14 cellular contexts compared by ENCODE assay signal in genomic region chr11:126348806-126349582, GRCh38. TPM values are rescaled to one million over a fixed set of nuclear protein-coding genes. Genes with fewer than 3 reads are reported as not detected.
DNase-seq lines count a peak whose midpoint lies in the region; ATAC-seq, FAIRE-seq and TF ChIP-seq lines count a peak whose summit lies in the region.
"Had no signal": no experiment of that assay in that cellular context is flagged by ENCODE, and none has a peak within 500 bp of the region (broad histone marks: within the 10 kb centered on the region; RNA-seq: fewer than 3 reads in every experiment).

No MANE protein-coding gene starts in this region.

- H3K27me3 Mint-ChIP-seq in T-helper 1 cell treated with Interleukin-12 subunit alpha and Interleukin-12 subunit beta and Interleukin-4 antibody, amounts not matched to agents 30 μg/mL and 1 μg/mL, for 36 hours (ENCODE audit: low read depth), result no peaks in the 10 kb centered on the region
- H3K27me3 Mint-ChIP-seq: activated B cell treated with CpG ODN at 0.5 μM for 24 hours had no signal

- peaks cover 17% of the 10 kb centered on the region for H3K36me3 Mint-ChIP-seq in T-helper 1 cell treated with Interleukin-12 subunit alpha and Interleukin-12 subunit beta and Interleukin-4 antibody, amounts not matched to agents 30 μg/mL and 1 μg/mL, for 36 hours (ENCODE audit: low read depth)

- no peak for FAIRE-seq in frontal cortex (lab: Jason Lieb, UNC)
- FAIRE-seq: GM12891 had no signal

- H3K9me3 ChIP-seq in right lobe of liver (no peaks in the 10 kb centered on the region), thyroid gland (no peaks in the 10 kb centered on the region)

- ATAC-seq in right lobe of liver (peak in 2 of 4 donors; percentile 5 to 7), HG02884 (IDR thresholded peaks at IDR 0.05; ENCODE audit: unreplicated experiment) (no peak)

- intact Hi-C loops in right lobe of liver (cut with DNase I) (no loop called here), thyroid gland (cut with DNase I) (no loop called here)

- no peak overlapping the region for H3K4me3 ChIP-seq in choroid plexus epithelial cell (ENCODE audit: low read depth, low read length)
- no peak overlapping the region for H3K4me3 ChIP-seq in right lobe of liver
- no peak overlapping the region for H3K4me3 ChIP-seq in thyroid gland (replicated peaks in 1 of 3)

- TF ChIP-seq CTCF in choroid plexus epithelial cell (conservative IDR thresholded peaks at IDR 0.05; ENCODE audit: low read depth, low read length) (no peak), right lobe of liver (IDR thresholded peaks at IDR 0.05) (no peak), thyroid gland (IDR thresholded peaks at IDR 0.05) (no peak)

- peaks cover 0 to 18% (median 8%) of the 10 kb centered on the region in 4 donors for H3K36me3 ChIP-seq in right lobe of liver
- peaks cover 0 to 5% of the 10 kb centered on the region in 2 donors for H3K36me3 ChIP-seq in thyroid gland

- no peaks in the 10 kb centered on the region for H3K4me1 ChIP-seq in right lobe of liver
- peaks cover 0 to 22% of the 10 kb centered on the region in 2 donors for H3K4me1 ChIP-seq in thyroid gland

- H3K27ac ChIP-seq in right lobe of liver, result peak overlapping the region in 1 of 3 donors; percentile 33
- peak overlapping the region in 2 of 3 donors; percentile 27 to 45 for H3K27ac ChIP-seq in thyroid gland

- H3K9me3 Mint-ChIP-seq in T-helper 1 cell treated with Interleukin-12 subunit alpha and Interleukin-12 subunit beta and Interleukin-4 antibody, amounts not matched to agents 30 μg/mL and 1 μg/mL, for 36 hours, result no peaks in the 10 kb centered on the region
- H3K9me3 Mint-ChIP-seq: activated B cell treated with CpG ODN at 0.5 μM for 24 hours, H9 had no signal

- TF ChIP-seq POLR2A in right lobe of liver (IDR thresholded peaks at IDR 0.05), result no peak
- no peak for TF ChIP-seq POLR2A in thyroid gland (IDR thresholded peaks at IDR 0.05)

- no peak for DNase-seq in T-helper 1 cell
- peak; percentile 60 for DNase-seq in choroid plexus epithelial cell (ENCODE audit: low read depth)
- peak in 2 of 3 donors; percentile 9 to 45 for DNase-seq in right lobe of liver
- DNase-seq in thyroid gland, result no peak
- no peak for DNase-seq in activated gamma-delta T cell treated with Interleukin-2 at 50 U/mL for 16 hours
- no peak for DNase-seq in frontal cortex (ENCODE audit: low spot score in 2 of 2)
- DNase-seq: activated B cell treated with CpG ODN at 0.5 μM for 24 hours; H9; islet precursor cell; NCI-H526 treated with DMSO at 0.1 percent for 48 hours; stimulated activated CD4-positive, alpha-beta T cell treated with anti-CD3 and anti-CD28 coated beads, Interleukin-1b, Interleukin-23, amount 100 ng/mL, for 48 hours had no signal

- peak overlapping the region; percentile 43 for H3K27ac Mint-ChIP-seq in T-helper 1 cell treated with Interleukin-12 subunit alpha and Interleukin-12 subunit beta and Interleukin-4 antibody, amounts not matched to agents 30 μg/mL and 1 μg/mL, for 36 hours
- H3K27ac Mint-ChIP-seq: activated B cell treated with CpG ODN at 0.5 μM for 24 hours had no signal

- H3K27me3 ChIP-seq in right lobe of liver, result no peaks in the 10 kb centered on the region
- H3K27me3 ChIP-seq in thyroid gland, result no peaks in the 10 kb centered on the region

- peaks cover 39% of the 10 kb centered on the region for H3K4me1 Mint-ChIP-seq in T-helper 1 cell treated with Interleukin-12 subunit alpha and Interleukin-12 subunit beta and Interleukin-4 antibody, amounts not matched to agents 30 μg/mL and 1 μg/mL, for 36 hours (ENCODE audit: low read depth)
- H3K4me1 Mint-ChIP-seq: activated B cell treated with CpG ODN at 0.5 μM for 24 hours had no signal

- no peak overlapping the region for H3K4me3 Mint-ChIP-seq in T-helper 1 cell treated with Interleukin-12 subunit alpha and Interleukin-12 subunit beta and Interleukin-4 antibody, amounts not matched to agents 30 μg/mL and 1 μg/mL, for 36 hours
- H3K4me3 Mint-ChIP-seq: activated B cell treated with CpG ODN at 0.5 μM for 24 hours, H9 had no signal

- 81% methylated on average over 2 of the region's 8 CpGs for whole genome bisulfite sequencing in right lobe of liver (ENCODE audit: insufficient coverage, low coverage, low lambda C conversion rate, missing lambda C conversion rate)
- WGBS in thyroid gland, 2 donors, result 62 to 68% methylated on average over 8 of the region's 8 CpGs

RNA-seq across cellular contexts. Expression of gene ST3GAL4, which starts 6.5 kb away (rescaled TPM):
- total RNA-seq in right lobe of liver (10 to 100 TPM in 4 of 6 experiments, 1 to 10 TPM in 2; 7.0 to 25.6 (median 17.5) TPM), thyroid gland (10 to 100 TPM in 3 of 4 donors, 1 to 10 TPM in 1; 5.3 to 33.9 (median 26.4) TPM), frontal cortex (15.9 TPM)

RNA-seq across cellular contexts. Expression of gene DCPS, which starts 45.1 kb away (rescaled TPM):
- total RNA-seq in right lobe of liver (10 to 100 TPM; 12.6 to 65.2 (median 21.9) TPM), thyroid gland (10 to 100 TPM in 3 of 4 donors, 1 to 10 TPM in 1; 6.1 to 18.9 (median 13.9) TPM), frontal cortex (2.9 TPM)

Comparison
In these comparisons a context has a peak if more than half of its experiments do, and no peak if none do; other contexts are left out.
1. DNase-seq: peak in choroid plexus epithelial cell (single experiment) and right lobe of liver (2 of 3); none in T-helper 1 cell (0 of 5), thyroid gland (0 of 2), activated gamma-delta T cell treated with Interleukin-2 at 50 U/mL for 16 hours (single experiment) and frontal cortex (0 of 2).